In genomic region chr22:21641795-21642583, GRCh38 we compare ENCODE assay signal across 8 cellular contexts. TPM values are rescaled to one million over a fixed set of nuclear protein-coding genes. Genes with fewer than 3 reads are reported as not detected.
DNase-seq lines count a peak whose midpoint lies in the region; ATAC-seq and TF ChIP-seq lines count a peak whose summit lies in the region.

SDF2L1 (plus strand) TSS chr22:21642302; CDS start chr22:21642337, 35 bp downstream.

- H3K9me3 ChIP-seq in upper lobe of right lung, result no peaks in the 10 kb centered on the region

- peak within 1 kb of the TSS; percentile 86 for H3K4me3 Mint-ChIP-seq in T-helper 1 cell treated with Interleukin-12 subunit alpha and Interleukin-12 subunit beta and Interleukin-4 antibody, amounts not matched to agents 30 μg/mL and 1 μg/mL, for 36 hours

- H3K9me3 Mint-ChIP-seq in T-helper 1 cell treated with Interleukin-12 subunit alpha and Interleukin-12 subunit beta and Interleukin-4 antibody, amounts not matched to agents 30 μg/mL and 1 μg/mL, for 36 hours, result no peaks in the 10 kb centered on the region

- H3K27ac ChIP-seq in upper lobe of right lung, result peak within 1 kb of the TSS; percentile 77

- peak; percentile 33 for TF ChIP-seq CTCF in upper lobe of right lung (IDR thresholded peaks at IDR 0.05)

- peak within 1 kb of the TSS; percentile 78 for H3K4me3 ChIP-seq in upper lobe of right lung

- H3K36me3 Mint-ChIP-seq in T-helper 1 cell treated with Interleukin-12 subunit alpha and Interleukin-12 subunit beta and Interleukin-4 antibody, amounts not matched to agents 30 μg/mL and 1 μg/mL, for 36 hours (ENCODE audit: low read depth), result peaks cover 22% of the 10 kb centered on the region

- peaks cover 13% of the 10 kb centered on the region for H3K4me1 ChIP-seq in upper lobe of right lung

- ATAC-seq in GM18499 (IDR thresholded peaks at IDR 0.05; ENCODE audit: insufficient read depth, unreplicated experiment), result peak; percentile 90
- peak; percentile 88 for ATAC-seq in HG02938 (IDR thresholded peaks at IDR 0.05; ENCODE audit: unreplicated experiment)
- ATAC-seq in left cardiac atrium, result peak; percentile 100
- ATAC-seq in upper lobe of right lung, result peak; percentile 98

- peaks cover 22% of the 10 kb centered on the region for H3K4me1 Mint-ChIP-seq in T-helper 1 cell treated with Interleukin-12 subunit alpha and Interleukin-12 subunit beta and Interleukin-4 antibody, amounts not matched to agents 30 μg/mL and 1 μg/mL, for 36 hours (ENCODE audit: low read depth)

- peak; percentile 98 for DNase-seq in NCI-H1694 treated with DMSO at 0.1 percent for 48 hours (lab: John Stamatoyannopoulos, UW)
- DNase-seq in amniotic epithelial cell (ENCODE audit: low read depth), result peak; percentile 98
- peak; percentile 98 for DNase-seq in left cardiac atrium
- peak; percentile 99 for DNase-seq in posterior vena cava (ENCODE audit: low spot score)
- peak; percentile 99 for DNase-seq in upper lobe of right lung

- peak within 1 kb of the TSS; percentile 83 for H3K27ac Mint-ChIP-seq in T-helper 1 cell treated with Interleukin-12 subunit alpha and Interleukin-12 subunit beta and Interleukin-4 antibody, amounts not matched to agents 30 μg/mL and 1 μg/mL, for 36 hours

- H3K27me3 ChIP-seq in upper lobe of right lung, result no peaks in the 10 kb centered on the region

- intact Hi-C loops in left cardiac atrium (cut with DNase I), result no loop called here
- intact Hi-C loops in posterior vena cava (cut with DNase I), result no loop called here
- intact Hi-C loops in upper lobe of right lung (cut with DNase I), result no loop called here

- H3K36me3 ChIP-seq in upper lobe of right lung, result peaks cover 23% of the 10 kb centered on the region

- H3K27me3 Mint-ChIP-seq in T-helper 1 cell treated with Interleukin-12 subunit alpha and Interleukin-12 subunit beta and Interleukin-4 antibody, amounts not matched to agents 30 μg/mL and 1 μg/mL, for 36 hours (ENCODE audit: low read depth), result no peaks in the 10 kb centered on the region

RNA-seq across cellular contexts. Expression of gene SDF2L1, which starts in this region (rescaled TPM):
- total RNA-seq in left cardiac atrium, result 10 to 100 TPM; 38.7 to 44.3 TPM
- total RNA-seq in posterior vena cava, result 10 to 100 TPM; 27.8 to 33.1 TPM
- total RNA-seq in upper lobe of right lung, result 41.3 TPM

Comparison
In these comparisons a context has a peak if more than half of its experiments do, and no peak if none do; other contexts are left out.
1. Peak in every context shown above with its lines: DNase-seq, ATAC-seq, H3K4me3 ChIP-seq and H3K27ac ChIP-seq.